9 cellular contexts compared by ENCODE assay signal in genomic region chr13:40769970-40770369, GRCh38. TPM values are rescaled to one million over a fixed set of nuclear protein-coding genes. Genes with fewer than 3 reads are reported as not detected.
DNase-seq lines count a peak whose midpoint lies in the region; ATAC-seq, FAIRE-seq and TF ChIP-seq lines count a peak whose summit lies in the region.
"Had no signal": no experiment of that assay in that cellular context is flagged by ENCODE, and none has a peak within 500 bp of the region (broad histone marks: within the 10 kb centered on the region; RNA-seq: fewer than 3 reads in every experiment).

No MANE protein-coding gene starts in this region.

- POLR2A ChIA-PET in BJ (lab: Charles Lee): no interaction called here

- no peak for FAIRE-seq in GM19239 (lab: Jason Lieb, UNC)

- H3K4me1 ChIP-seq in colonic mucosa: no peaks in the 10 kb centered on the region

- H3K4me3 Mint-ChIP-seq in nephron progenitor cell: peak overlapping the region; percentile 100

- no peak for ATAC-seq in HG03439 (IDR thresholded peaks at IDR 0.05; ENCODE audit: unreplicated experiment)

- H3K36me3 ChIP-seq in BJ (ENCODE audit: control insufficient read depth, insufficient read depth, low read length): no peaks in the 10 kb centered on the region
- peaks cover 22% of the 10 kb centered on the region for H3K36me3 ChIP-seq in KOPT-K1 (ENCODE audit: insufficient read depth, low read length)
- H3K36me3 ChIP-seq in colonic mucosa: no peaks in the 10 kb centered on the region

- H3K9me3 Mint-ChIP-seq in nephron progenitor cell: no peaks in the 10 kb centered on the region

- DNase-seq in BJ (ENCODE audit: low read depth) (no peak), colonic mucosa (no peak), nephron progenitor cell (no peak), GM19238 (ENCODE audit: insufficient read length, low spot score) (no peak), COLO668 (lab: John Stamatoyannopoulos, UW; ENCODE audit: unreplicated experiment) (no peak), GM19239 (ENCODE audit: insufficient read length, low spot score) (no peak)
- DNase-seq: stimulated activated CD4-positive, alpha-beta T cell treated with anti-CD3 and anti-CD28 coated beads, Interleukin-1b, Interleukin-23, amount 100 ng/mL, for 48 hours had no signal

- H3K36me3 Mint-ChIP-seq in nephron progenitor cell (ENCODE audit: low read depth): peaks cover 5% of the 10 kb centered on the region

- no peaks in the 10 kb centered on the region for H3K27me3 Mint-ChIP-seq in nephron progenitor cell (ENCODE audit: low read depth, poor library complexity)

- H3K9me3 ChIP-seq in KOPT-K1 (ENCODE audit: insufficient read depth, low read length, poor library complexity, severe bottlenecking) (no peaks in the 10 kb centered on the region), colonic mucosa (no peaks in the 10 kb centered on the region)

- CTCF ChIA-PET in BJ (lab: Yijun Ruan, JAX): no interaction called here

- H3K27ac ChIP-seq in KOPT-K1 (ENCODE audit: low read depth, low read length, poor library complexity, severe bottlenecking) (peak overlapping the region; percentile 86), colonic mucosa (no peak overlapping the region)

- no peak for TF ChIP-seq CTCF in BJ (IDR thresholded peaks at IDR 0.05; ENCODE audit: insufficient read depth, low read depth, low read length)
- no peak for TF ChIP-seq CTCF in colonic mucosa (IDR thresholded peaks at IDR 0.05)
- TF ChIP-seq CTCF in nephron progenitor cell (IDR thresholded peaks at IDR 0.05): no peak

- H3K27ac Mint-ChIP-seq in nephron progenitor cell: no peak overlapping the region

- H3K9ac ChIP-seq in colonic mucosa (ENCODE audit: low read depth in 2 of 2, low read length in 2 of 2): peak overlapping the region in 1 of 2 donors; percentile 97

- intact Hi-C loops in colonic mucosa (cut with DNase I): loop anchor here (10.0 kb wide), 1 partner anchor 1085 kb away; no protein-coding TSS in a partner anchor

- H3K4me3 ChIP-seq in BJ (ENCODE audit: low read depth, low read length) (peak overlapping the region; percentile 54), colonic mucosa (peak overlapping the region; percentile 65)

- H3K4me1 Mint-ChIP-seq in nephron progenitor cell: peaks cover 13% of the 10 kb centered on the region

- H3K27me3 ChIP-seq in BJ (ENCODE audit: control insufficient read depth, insufficient read depth, low read length) (no peaks in the 10 kb centered on the region), colonic mucosa (no peaks in the 10 kb centered on the region)

RNA-seq across cellular contexts. Expression of gene MRPS31, which starts 1.0 kb away (rescaled TPM):
- polyA plus RNA-seq in BJ (2011; rRNA removed): 7.6 and 13.8 TPM in 2 replicates
- 3.8 and 4.5 TPM in 2 replicates for polyA minus RNA-seq in BJ (2011; rRNA and poly(A)+ RNA removed)
- 10 to 100 TPM; 18.1 to 21.7 TPM for total RNA-seq in colonic mucosa

RNA-seq across cellular contexts. Expression of gene SLC25A15, which starts 19.4 kb away (rescaled TPM):
- polyA plus RNA-seq in BJ (2011; rRNA removed): 4.7 and 5.9 TPM in 2 replicates
- 7.1 and 17.1 TPM in 2 replicates for polyA minus RNA-seq in BJ (2011; rRNA and poly(A)+ RNA removed)
- 10 to 100 TPM in 1 of 2 donors, 1 to 10 TPM in 1; 6.8 to 14.5 TPM for total RNA-seq in colonic mucosa
